In genomic region chr21:44919913-44920693, GRCh38 we compare ENCODE assay signal across 9 cellular contexts. TPM values are rescaled to one million over a fixed set of nuclear protein-coding genes. Genes with fewer than 3 reads are reported as not detected.
A peak's percentile ranks its signal among the peaks of the same experiment; 100 is the strongest.
DNase-seq lines count a peak whose midpoint lies in the region; ATAC-seq and TF ChIP-seq lines count a peak whose summit lies in the region.
"Had no signal": no experiment of that assay in that cellular context is flagged by ENCODE, and none has a peak within 500 bp of the region (broad histone marks: within the 10 kb centered on the region; RNA-seq: fewer than 3 reads in every experiment).

No MANE protein-coding gene starts in this region.

- 0 out of 2 replicates have a peak, but pooled peaks cover 4% of the 10 kb centered on the region for H3F3A ChIP-seq in GM23338 (replicated peaks; ENCODE audit: low read depth)
- H3F3A ChIP-seq in neural progenitor cell (ENCODE audit: low read depth), result no peaks in the 10 kb centered on the region

- intact Hi-C loops in CD4-positive, alpha-beta T cell (cut with DNase I, micrococcal nuclease), result no loop called here

- peak in 2 of 10 experiments; percentile 16 to 49 for DNase-seq in CD4-positive, alpha-beta T cell
- DNase-seq in GM23338 (ENCODE audit: low spot score), result peak; percentile 35
- peak; percentile 68 for DNase-seq in activated T-cell treated with anti-CD3 and anti-CD28 coated beads, Interleukin-2, amount 50 U/mL, for 24 hours
- DNase-seq in NCI-H1092 (lab: John Stamatoyannopoulos, UW), result no peak
- no peak for DNase-seq in cerebellum (ENCODE audit: low spot score)
- no peak for DNase-seq in neural progenitor cell (ENCODE audit: low spot score)

- peaks cover 83% of the 10 kb centered on the region for H3K4me1 Mint-ChIP-seq in CD4-positive, alpha-beta T cell (ENCODE audit: low read depth)
- H3K4me1 Mint-ChIP-seq in GM23338 (peaks cover 12% of the 10 kb centered on the region), neural progenitor cell (peaks cover 2% of the 10 kb centered on the region)
- peaks cover 75% of the 10 kb centered on the region for H3K4me1 Mint-ChIP-seq in activated T-cell treated with anti-CD3 and anti-CD28 coated beads, Interleukin-2, amount 50 U/mL, for 24 hours (ENCODE audit: low read depth)

- TF ChIP-seq CTCF in CD4-positive, alpha-beta T cell (IDR thresholded peaks at IDR 0.05), result no peak
- no peak for TF ChIP-seq CTCF in GM23338 (conservative IDR thresholded peaks at IDR 0.05; ENCODE audit: low read depth in 2 of 2)
- TF ChIP-seq CTCF in neural progenitor cell (IDR thresholded peaks at IDR 0.05), result no peak

- peak; percentile 28 for ATAC-seq in CD4-positive, alpha-beta T cell (ENCODE audit: poor library complexity)
- peak; percentile 11 for ATAC-seq in GM23338
- ATAC-seq in HG03280 (IDR thresholded peaks at IDR 0.05; ENCODE audit: unreplicated experiment), result no peak

- H3K27ac ChIP-seq in CD4-positive, alpha-beta T cell (ENCODE audit: low read depth, low read length), result peak overlapping the region; percentile 73
- H3K27ac ChIP-seq in GM23338 (ENCODE audit: low read depth) (no peak overlapping the region), neural progenitor cell (no peak overlapping the region)
- H3K27ac ChIP-seq: epithelial cell of prostate had no signal

- H3K9me2 ChIP-seq in GM23338 (ENCODE audit: insufficient read depth), result no peaks in the 10 kb centered on the region

- no peak overlapping the region for H3K9ac ChIP-seq in neural progenitor cell

- peak overlapping the region; percentile 96 for H3K27ac Mint-ChIP-seq in CD4-positive, alpha-beta T cell
- H3K27ac Mint-ChIP-seq in GM23338 (no peak overlapping the region), neural progenitor cell (no peak overlapping the region)
- peak overlapping the region; percentile 94 for H3K27ac Mint-ChIP-seq in activated T-cell treated with anti-CD3 and anti-CD28 coated beads, Interleukin-2, amount 50 U/mL, for 24 hours

- peak overlapping the region; percentile 48 for H3K4me3 ChIP-seq in GM23338
- peak overlapping the region; percentile 80 for H3K4me3 ChIP-seq in mononuclear cell (ENCODE audit: low read length)
- no peak overlapping the region for H3K4me3 ChIP-seq in neural progenitor cell

- H3K4me2 ChIP-seq in GM23338 (peak overlapping the region; percentile 75), neural progenitor cell (no peak overlapping the region)

- peak overlapping the region; percentile 96 for H3K4me3 Mint-ChIP-seq in CD4-positive, alpha-beta T cell
- H3K4me3 Mint-ChIP-seq in GM23338 (peak overlapping the region; percentile 56), neural progenitor cell (no peak overlapping the region)
- peak overlapping the region; percentile 94 for H3K4me3 Mint-ChIP-seq in activated T-cell treated with anti-CD3 and anti-CD28 coated beads, Interleukin-2, amount 50 U/mL, for 24 hours

- H3K9me3 Mint-ChIP-seq in CD4-positive, alpha-beta T cell, result no peaks in the 10 kb centered on the region
- no peaks in the 10 kb centered on the region; the same call in 2 of the 3 replicates for H3K9me3 Mint-ChIP-seq in GM23338
- no peaks in the 10 kb centered on the region for H3K9me3 Mint-ChIP-seq in activated T-cell treated with anti-CD3 and anti-CD28 coated beads, Interleukin-2, amount 50 U/mL, for 24 hours
- peaks cover 3% of the 10 kb centered on the region for H3K9me3 Mint-ChIP-seq in neural progenitor cell

- H3K79me2 ChIP-seq in GM23338 (replicated peaks; ENCODE audit: insufficient read depth) (no peaks in the 10 kb centered on the region), neural progenitor cell (ENCODE audit: low read depth) (no peaks in the 10 kb centered on the region)

- H2AFZ ChIP-seq in GM23338, result peak overlapping the region; percentile 86
- H2AFZ ChIP-seq in neural progenitor cell (replicated peaks), result no peak overlapping the region

- no peaks in the 10 kb centered on the region for H3K27me3 Mint-ChIP-seq in CD4-positive, alpha-beta T cell
- H3K27me3 Mint-ChIP-seq in GM23338 (ENCODE audit: insufficient read depth, low read depth, poor library complexity) (peaks cover 83% of the 10 kb centered on the region), neural progenitor cell (ENCODE audit: insufficient read depth, low read depth) (peaks cover 34% of the 10 kb centered on the region)
- no peaks in the 10 kb centered on the region for H3K27me3 Mint-ChIP-seq in activated T-cell treated with anti-CD3 and anti-CD28 coated beads, Interleukin-2, amount 50 U/mL, for 24 hours

- CTCF ChIA-PET in CD4-positive, alpha-beta T cell (lab: Charles Lee), result interaction anchor here (1.4 kb wide), 1 partner anchor 13 kb away, joined by 4 read pairs; no protein-coding TSS in a partner anchor

- H3K36me3 Mint-ChIP-seq in CD4-positive, alpha-beta T cell (ENCODE audit: low read depth), result peaks cover 47% of the 10 kb centered on the region
- H3K36me3 Mint-ChIP-seq in GM23338 (ENCODE audit: low read depth) (no peaks in the 10 kb centered on the region), neural progenitor cell (no peaks in the 10 kb centered on the region)
- peaks cover 55% of the 10 kb centered on the region for H3K36me3 Mint-ChIP-seq in activated T-cell treated with anti-CD3 and anti-CD28 coated beads, Interleukin-2, amount 50 U/mL, for 24 hours (ENCODE audit: low read depth)

- no peaks in the 10 kb centered on the region for H4K20me1 ChIP-seq in GM23338 (replicated peaks; ENCODE audit: insufficient read depth)
- no peaks in the 10 kb centered on the region for H4K20me1 ChIP-seq in neural progenitor cell (ENCODE audit: low read depth)

- H3K9me3 ChIP-seq in CD4-positive, alpha-beta T cell (ENCODE audit: control insufficient read depth, low read length), result no peaks in the 10 kb centered on the region
- no peaks in the 10 kb centered on the region for H3K9me3 ChIP-seq in mononuclear cell (ENCODE audit: low read depth, low read length)
- H3K9me3 ChIP-seq in neural progenitor cell (ENCODE audit: low read depth), result no peaks in the 10 kb centered on the region

- H3K4me1 ChIP-seq in GM23338 (ENCODE audit: insufficient read depth), result peaks cover 6% of the 10 kb centered on the region; the same call in 1 of the 2 replicates
- peaks cover 86% of the 10 kb centered on the region for H3K4me1 ChIP-seq in mononuclear cell (ENCODE audit: insufficient read depth, low read length)
- H3K4me1 ChIP-seq in neural progenitor cell, result no peaks in the 10 kb centered on the region

- H3K27me3 ChIP-seq in CD4-positive, alpha-beta T cell (ENCODE audit: control insufficient read depth, insufficient read depth, low read length), result no peaks in the 10 kb centered on the region
- H3K27me3 ChIP-seq in GM23338 (ENCODE audit: insufficient read depth) (peaks cover 81% of the 10 kb centered on the region), mononuclear cell (ENCODE audit: insufficient read depth, low read length) (no peaks in the 10 kb centered on the region), neural progenitor cell (peaks cover 81% of the 10 kb centered on the region)

- POLR2A ChIA-PET in CD4-positive, alpha-beta T cell (lab: Charles Lee), result interaction anchor here (0.7 to 10.8 kb wide), 9 partner anchors 9 to 119 kb away, joined by 4 to 362 read pairs (median 7); partner anchors contain the start of gene UBE2G2

- H3K36me3 ChIP-seq in GM23338 (ENCODE audit: insufficient read depth) (no peaks in the 10 kb centered on the region), neural progenitor cell (no peaks in the 10 kb centered on the region)

TF ChIP-seq in GM23338, 12 proteins besides CTCF, POLR2A, EP300 and RAD21 (continues in another document):
- TF ChIP-seq, protein P1, sequence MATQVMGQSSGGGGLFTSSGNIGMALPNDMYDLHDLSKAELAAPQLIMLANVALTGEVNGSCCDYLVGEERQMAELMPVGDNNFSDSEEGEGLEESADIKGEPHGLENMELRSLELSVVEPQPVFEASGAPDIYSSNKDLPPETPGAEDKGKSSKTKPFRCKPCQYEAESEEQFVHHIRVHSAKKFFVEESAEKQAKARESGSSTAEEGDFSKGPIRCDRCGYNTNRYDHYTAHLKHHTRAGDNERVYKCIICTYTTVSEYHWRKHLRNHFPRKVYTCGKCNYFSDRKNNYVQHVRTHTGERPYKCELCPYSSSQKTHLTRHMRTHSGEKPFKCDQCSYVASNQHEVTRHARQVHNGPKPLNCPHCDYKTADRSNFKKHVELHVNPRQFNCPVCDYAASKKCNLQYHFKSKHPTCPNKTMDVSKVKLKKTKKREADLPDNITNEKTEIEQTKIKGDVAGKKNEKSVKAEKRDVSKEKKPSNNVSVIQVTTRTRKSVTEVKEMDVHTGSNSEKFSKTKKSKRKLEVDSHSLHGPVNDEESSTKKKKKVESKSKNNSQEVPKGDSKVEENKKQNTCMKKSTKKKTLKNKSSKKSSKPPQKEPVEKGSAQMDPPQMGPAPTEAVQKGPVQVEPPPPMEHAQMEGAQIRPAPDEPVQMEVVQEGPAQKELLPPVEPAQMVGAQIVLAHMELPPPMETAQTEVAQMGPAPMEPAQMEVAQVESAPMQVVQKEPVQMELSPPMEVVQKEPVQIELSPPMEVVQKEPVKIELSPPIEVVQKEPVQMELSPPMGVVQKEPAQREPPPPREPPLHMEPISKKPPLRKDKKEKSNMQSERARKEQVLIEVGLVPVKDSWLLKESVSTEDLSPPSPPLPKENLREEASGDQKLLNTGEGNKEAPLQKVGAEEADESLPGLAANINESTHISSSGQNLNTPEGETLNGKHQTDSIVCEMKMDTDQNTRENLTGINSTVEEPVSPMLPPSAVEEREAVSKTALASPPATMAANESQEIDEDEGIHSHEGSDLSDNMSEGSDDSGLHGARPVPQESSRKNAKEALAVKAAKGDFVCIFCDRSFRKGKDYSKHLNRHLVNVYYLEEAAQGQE (IDR thresholded peaks at IDR 0.05; ENCODE audit: unreplicated experiment), result no peak
- TF ChIP-seq EZH2 (IDR thresholded peaks at IDR 0.05; ENCODE audit: low read depth, unreplicated experiment), result no peak

RNA-seq across cellular contexts. Expression of gene ITGB2, which starts 0.6 kb away (rescaled TPM):
- total RNA-seq in CD4-positive, alpha-beta T cell, result 100 to 1,000 TPM; 283 to 284 TPM
- total RNA-seq in GM23338 (2014; rRNA removed; shearing (Covaris generic)), result 0.63 TPM in 1 of 2 replicates, not detected in the other
- 0.40 and 0.44 TPM in 2 replicates for polyA plus RNA-seq in GM23338 (2016; fragmentation: Nextera tagmentation; extraction: Ambion mirVana)
- total RNA-seq in mononuclear cell, result 761 TPM
- 6.8 TPM for total RNA-seq in cerebellum
- total RNA-seq in neural progenitor cell (ENCODE audit: low replicate concordance), result 0.09 TPM in 1 of 2 replicates, not detected in the other

RNA-seq across cellular contexts. Expression of gene SLX9, which starts 19.7 kb away (rescaled TPM):
- total RNA-seq in CD4-positive, alpha-beta T cell, result 1 to 10 TPM; 7.7 to 9.1 TPM
- total RNA-seq in GM23338 (2014; rRNA removed; shearing (Covaris generic)), result 36.3 and 41.5 TPM in 2 replicates
- polyA plus RNA-seq in GM23338 (2016; fragmentation: Nextera tagmentation; extraction: Ambion mirVana), result 46.9 and 48.0 TPM in 2 replicates
- total RNA-seq in mononuclear cell, result 5.2 TPM
- 7.3 TPM for total RNA-seq in cerebellum
- total RNA-seq in neural progenitor cell (ENCODE audit: low replicate concordance), result 4.7 and 17.1 TPM in 2 replicates

RNA-seq across cellular contexts. Expression of gene PTTG1IP, which starts 46.6 kb away (rescaled TPM):
- 10 to 100 TPM; 99.0 to 99.5 TPM for total RNA-seq in CD4-positive, alpha-beta T cell
- total RNA-seq in GM23338 (2014; rRNA removed; shearing (Covaris generic)), result 168 and 172 TPM in 2 replicates
- 96.0 and 99.9 TPM in 2 replicates for polyA plus RNA-seq in GM23338 (2016; fragmentation: Nextera tagmentation; extraction: Ambion mirVana)
- total RNA-seq in mononuclear cell, result 71.9 TPM
- 93.7 TPM for total RNA-seq in cerebellum
- total RNA-seq in neural progenitor cell (ENCODE audit: low replicate concordance), result 162 and 192 TPM in 2 replicates

Comparison
In these comparisons a context has a peak if more than half of its experiments do, and no peak if none do; other contexts are left out.
1. DNase-seq: peak in GM23338 (single experiment) and activated T-cell treated with anti-CD3 and anti-CD28 coated beads, Interleukin-2, amount 50 U/mL, for 24 hours (single experiment); none in NCI-H1092 (single experiment), cerebellum (single experiment) and neural progenitor cell (single experiment).
2. H3K27ac Mint-ChIP-seq: peak in CD4-positive, alpha-beta T cell (single experiment) and activated T-cell treated with anti-CD3 and anti-CD28 coated beads, Interleukin-2, amount 50 U/mL, for 24 hours (single experiment); none in GM23338 (single experiment) and neural progenitor cell (single experiment).
3. RNA of gene ITGB2, which starts 0.6 kb away (total RNA-seq): 761 TPM in mononuclear cell (single experiment) and 283 to 284 TPM in CD4-positive, alpha-beta T cell; 6.8 TPM in cerebellum (single experiment), 0.63 TPM in GM23338 and 0.09 TPM in neural progenitor cell; every median in the first group is over 10 times any median in the second.